In the genomic region with DNA sequence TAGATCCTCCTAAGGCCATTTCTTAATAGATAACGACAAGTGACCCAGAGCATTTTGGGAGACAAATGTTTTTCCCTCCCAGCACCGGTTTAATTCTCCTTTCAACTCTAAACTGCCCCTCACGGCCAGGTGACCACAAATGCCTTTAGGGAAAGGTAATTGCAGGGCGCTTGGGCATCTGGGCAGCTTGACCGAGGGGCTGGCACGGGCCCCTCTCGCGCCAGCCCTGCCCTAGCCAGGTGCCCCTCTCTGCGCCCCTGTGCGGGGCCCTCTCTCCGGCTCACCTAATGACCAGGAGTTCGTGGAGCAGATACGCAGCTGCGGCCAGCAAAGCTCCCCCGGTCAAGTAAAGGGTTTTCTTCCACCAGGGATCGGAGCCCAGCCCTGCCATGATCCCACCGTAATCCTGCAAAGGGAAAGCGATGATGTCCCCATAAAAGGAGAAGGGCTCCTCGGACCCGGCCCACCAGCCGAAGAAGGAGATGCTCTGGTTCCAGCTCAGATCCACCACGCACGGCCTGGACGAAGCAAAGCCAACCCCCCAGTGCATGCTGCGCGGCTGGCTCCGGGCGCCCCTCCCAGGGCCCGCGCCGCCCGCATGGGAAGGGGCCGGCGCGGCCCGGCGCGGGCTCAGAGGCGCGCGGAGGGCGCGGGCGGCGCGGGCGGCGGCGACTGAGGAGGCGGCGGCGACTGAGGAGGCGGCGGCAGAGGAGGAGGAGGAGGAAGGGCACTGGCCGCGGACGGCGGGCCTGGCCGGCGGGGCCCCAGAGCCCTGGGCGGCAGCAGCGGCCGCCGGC, we compare ENCODE assay signal across 9 cellular contexts. TPM values are rescaled to one million over a fixed set of nuclear protein-coding genes. Genes with fewer than 3 reads are reported as not detected.
DNase-seq lines count a peak whose midpoint lies in the region; ATAC-seq, FAIRE-seq and TF ChIP-seq lines count a peak whose summit lies in the region.
"Had no signal": no experiment of that assay in that cellular context is flagged by ENCODE, and none has a peak within 500 bp of the region (broad histone marks: within the 10 kb centered on the region; RNA-seq: fewer than 3 reads in every experiment).

No MANE protein-coding gene starts in this region.

- TF ChIP-seq CTCF in bronchial epithelial cell (IDR thresholded peaks at IDR 0.05; ENCODE audit: insufficient read depth, low read length, severe bottlenecking) = no peak
- TF ChIP-seq CTCF in uterus (IDR thresholded peaks at IDR 0.05) = no peak

- TF ChIP-seq EP300 in Ishikawa (IDR thresholded peaks at IDR 0.05; ENCODE audit: borderline replicate concordance) = no peak

- intact Hi-C loops in uterus (cut with DNase I; ENCODE audit: low total_unique reads) = no loop called here

- peak; percentile 60 for FAIRE-seq in bronchial epithelial cell (lab: Jason Lieb, UNC)
- FAIRE-seq: colon had no signal

- H3K4me3 ChIP-seq in bronchial epithelial cell (ENCODE audit: low read depth, low read length) (peak overlapping the region; percentile 53), uterus (peak overlapping the region; percentile 43 to 81)

- H3K4me1 ChIP-seq in uterus = no peaks in the 10 kb centered on the region

- H3K27ac Mint-ChIP-seq in memory B cell = no peak overlapping the region

- H3K36me3 Mint-ChIP-seq in memory B cell = no peaks in the 10 kb centered on the region

- H3K27me3 ChIP-seq in bronchial epithelial cell (ENCODE audit: control insufficient read depth, insufficient read depth, low read length) = no peaks in the 10 kb centered on the region
- no peaks in the 10 kb centered on the region for H3K27me3 ChIP-seq in uterus

- ATAC-seq in GM19324 (IDR thresholded peaks at IDR 0.05; ENCODE audit: low FRiP score, unreplicated experiment) = peak; percentile 39
- no peak for ATAC-seq in memory B cell (ENCODE audit: low read depth)

- H3K9me3 Mint-ChIP-seq in memory B cell = no peaks in the 10 kb centered on the region

- no peak for TF ChIP-seq RAD21 in Ishikawa (IDR thresholded peaks at IDR 0.05; ENCODE audit: low read depth)

- H3K27ac ChIP-seq in uterus = peak overlapping the region; percentile 36 to 79

- H3K9me3 ChIP-seq in uterus = no peaks in the 10 kb centered on the region

- no peaks in the 10 kb centered on the region for H3K4me1 Mint-ChIP-seq in memory B cell

- DNase-seq in 8988T (peak; percentile 46), bronchial epithelial cell (ENCODE audit: low read depth) (no peak), memory B cell (ENCODE audit: low spot score in 2 of 2) (no peak), uterus (peak; percentile 13 to 18), dedifferentiated amniotic fluid mesenchymal stem cell (ENCODE audit: extremely low spot score) (no peak)
- no peak for DNase-seq in activated CD4-positive, CD25-positive, alpha-beta regulatory T cell (lab: John Stamatoyannopoulos, UW)

- H3K27me3 Mint-ChIP-seq in memory B cell = peaks cover 21% of the 10 kb centered on the region

- H3K36me3 ChIP-seq in bronchial epithelial cell (ENCODE audit: control insufficient read depth, insufficient read depth, low read length) (no peaks in the 10 kb centered on the region), uterus (no peaks in the 10 kb centered on the region)

- peak overlapping the region; percentile 41 for H3K4me3 Mint-ChIP-seq in memory B cell

- no peak for TF ChIP-seq POLR2A in uterus (IDR thresholded peaks at IDR 0.05)

TF ChIP-seq in Ishikawa, 13 proteins besides CTCF, POLR2A, EP300 and RAD21:
- no peak for TF ChIP-seq TCF12 (IDR thresholded peaks at IDR 0.05; ENCODE audit: low read depth)
- TF ChIP-seq, protein P1, sequence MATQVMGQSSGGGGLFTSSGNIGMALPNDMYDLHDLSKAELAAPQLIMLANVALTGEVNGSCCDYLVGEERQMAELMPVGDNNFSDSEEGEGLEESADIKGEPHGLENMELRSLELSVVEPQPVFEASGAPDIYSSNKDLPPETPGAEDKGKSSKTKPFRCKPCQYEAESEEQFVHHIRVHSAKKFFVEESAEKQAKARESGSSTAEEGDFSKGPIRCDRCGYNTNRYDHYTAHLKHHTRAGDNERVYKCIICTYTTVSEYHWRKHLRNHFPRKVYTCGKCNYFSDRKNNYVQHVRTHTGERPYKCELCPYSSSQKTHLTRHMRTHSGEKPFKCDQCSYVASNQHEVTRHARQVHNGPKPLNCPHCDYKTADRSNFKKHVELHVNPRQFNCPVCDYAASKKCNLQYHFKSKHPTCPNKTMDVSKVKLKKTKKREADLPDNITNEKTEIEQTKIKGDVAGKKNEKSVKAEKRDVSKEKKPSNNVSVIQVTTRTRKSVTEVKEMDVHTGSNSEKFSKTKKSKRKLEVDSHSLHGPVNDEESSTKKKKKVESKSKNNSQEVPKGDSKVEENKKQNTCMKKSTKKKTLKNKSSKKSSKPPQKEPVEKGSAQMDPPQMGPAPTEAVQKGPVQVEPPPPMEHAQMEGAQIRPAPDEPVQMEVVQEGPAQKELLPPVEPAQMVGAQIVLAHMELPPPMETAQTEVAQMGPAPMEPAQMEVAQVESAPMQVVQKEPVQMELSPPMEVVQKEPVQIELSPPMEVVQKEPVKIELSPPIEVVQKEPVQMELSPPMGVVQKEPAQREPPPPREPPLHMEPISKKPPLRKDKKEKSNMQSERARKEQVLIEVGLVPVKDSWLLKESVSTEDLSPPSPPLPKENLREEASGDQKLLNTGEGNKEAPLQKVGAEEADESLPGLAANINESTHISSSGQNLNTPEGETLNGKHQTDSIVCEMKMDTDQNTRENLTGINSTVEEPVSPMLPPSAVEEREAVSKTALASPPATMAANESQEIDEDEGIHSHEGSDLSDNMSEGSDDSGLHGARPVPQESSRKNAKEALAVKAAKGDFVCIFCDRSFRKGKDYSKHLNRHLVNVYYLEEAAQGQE (IDR thresholded peaks at IDR 0.05; ENCODE audit: low read depth) = no peak
- peak; percentile 37 for TF ChIP-seq EGR1 (IDR thresholded peaks at IDR 0.05)
- TF ChIP-seq ZBTB7A (IDR thresholded peaks at IDR 0.05; ENCODE audit: low read depth) = peak; percentile 11; the same call in 1 of the 2 replicates
TF ChIP-seq in Ishikawa: peak in this region for 2.

RNA-seq across cellular contexts. Expression of a gene that starts 0.5 kb away (rescaled TPM):
- total RNA-seq in bronchial epithelial cell = 3.2 and 5.3 TPM in 2 replicates
- total RNA-seq in uterus = 10 to 100 TPM in 1 of 4 donors, 1 to 10 TPM in 3; 2.8 to 11.3 (median 8.9) TPM

RNA-seq across cellular contexts. Expression of a gene that starts 45.0 kb away (rescaled TPM):
- total RNA-seq in bronchial epithelial cell = 7.4 and 8.4 TPM in 2 replicates
- total RNA-seq in uterus = 10 to 100 TPM in 1 of 4 donors, 1 to 10 TPM in 2, under 1 TPM in 1; 0.77 to 31.8 (median 6.2) TPM

Comparison
In these comparisons a context has a peak if more than half of its experiments do, and no peak if none do; other contexts are left out.
1. DNase-seq: peak in 8988T (single experiment) and uterus (2 of 2); none in bronchial epithelial cell (single experiment), memory B cell (0 of 2), dedifferentiated amniotic fluid mesenchymal stem cell (single experiment) and activated CD4-positive, CD25-positive, alpha-beta regulatory T cell (0 of 4).